Comparison of ENCODE assay signal across 8 cellular contexts in genomic region chr11:46723359-46723680, GRCh38. TPM values are rescaled to one million over a fixed set of nuclear protein-coding genes. Genes with fewer than 3 reads are reported as not detected.
"Had no signal": no experiment of that assay in that cellular context is flagged by ENCODE, and none has a peak within 500 bp of the region (broad histone marks: within the 10 kb centered on the region; RNA-seq: fewer than 3 reads in every experiment).

No MANE protein-coding gene starts in this region.

- FAIRE-seq: HTR-8/SVneo had no signal

- H3K9me3 Mint-ChIP-seq: HFFc6, IgD-negative memory B cell had no signal

- H3K4me2 ChIP-seq: KMS-11 had no signal

- H3K36me3 ChIP-seq: HAP-1 had no signal

- H3K36me3 Mint-ChIP-seq: IgD-negative memory B cell had no signal

- H3K27me3 Mint-ChIP-seq: IgD-negative memory B cell had no signal

- H3K9ac ChIP-seq: GM23248, KMS-11 had no signal

- DNase-seq: GM23248, HFFc6, KBM-7 had no signal

- ATAC-seq: HCT116 had no signal

- H3K27ac Mint-ChIP-seq: HFFc6, IgD-negative memory B cell had no signal

- H3K4me3 ChIP-seq: GM23248, HAP-1 had no signal

- H3K27ac ChIP-seq: GM23248, KMS-11 had no signal

- H2AFZ ChIP-seq: GM23248 had no signal

- H3K4me3 Mint-ChIP-seq: HFFc6 had no signal

- H3K9me3 ChIP-seq: HAP-1 had no signal

- H3K4me1 ChIP-seq: HAP-1 had no signal

RNA-seq across cellular contexts. Expression of gene F2, which starts 4.3 kb away (rescaled TPM):
- total RNA-seq: GM23248, HFFc6 had no signal
- polyA plus RNA-seq: GM23248, IgD-negative memory B cell had no signal
